Comparison of ENCODE assay signal across 13 cellular contexts in genomic region chr16:12502671-12503070, GRCh38.
"Had no signal": no experiment of that assay in that cellular context is flagged by ENCODE, and none has a peak within 500 bp of the region (broad histone marks: within the 10 kb centered on the region; RNA-seq: fewer than 3 reads in every experiment).

No MANE protein-coding gene starts in this region.

- H3K27ac Mint-ChIP-seq: activated CD8-positive, alpha-beta T cell treated with anti-CD3 and anti-CD28 coated beads, Interleukin-2, amount 10 ng/mL, durations not matched to agents 7 days and 5 days; stimulated activated naive CD8-positive, alpha-beta T cell treated with anti-CD3 and anti-CD28 coated beads, Interleukin-15, amount 100 ng/mL, for 72 hours had no signal

- H3K27me3 Mint-ChIP-seq: stimulated activated naive CD8-positive, alpha-beta T cell treated with anti-CD3 and anti-CD28 coated beads, Interleukin-15, amount 100 ng/mL, for 72 hours had no signal

- H3K9me3 Mint-ChIP-seq: neural crest cell; stimulated activated naive CD8-positive, alpha-beta T cell treated with anti-CD3 and anti-CD28 coated beads, Interleukin-15, amount 100 ng/mL, for 72 hours had no signal

- ATAC-seq: activated CD8-positive, alpha-beta T cell treated with anti-CD3 and anti-CD28 coated beads, Interleukin-2, amount 10 ng/mL, durations not matched to agents 7 days and 5 days; gastrocnemius medialis; stimulated activated naive CD8-positive, alpha-beta T cell treated with anti-CD3 and anti-CD28 coated beads, Interleukin-15, amount 100 ng/mL, for 72 hours had no signal

- H3K4me3 Mint-ChIP-seq: activated CD8-positive, alpha-beta T cell treated with anti-CD3 and anti-CD28 coated beads, Interleukin-2, amount 10 ng/mL, durations not matched to agents 7 days and 5 days; neural crest cell; stimulated activated naive CD8-positive, alpha-beta T cell treated with anti-CD3 and anti-CD28 coated beads, Interleukin-15, amount 100 ng/mL, for 72 hours had no signal

- DNase-seq: activated CD4-positive, alpha-beta T cell treated with anti-CD3 and anti-CD28 coated beads for 4 hours; activated CD8-positive, alpha-beta memory T cell treated with anti-CD3 and anti-CD28 coated beads, Interleukin-2, amount 50 U/mL, for 48 hours; activated CD8-positive, alpha-beta T cell treated with anti-CD3 and anti-CD28 coated beads, Interleukin-2, amount 10 ng/mL, durations not matched to agents 7 days and 5 days; activated naive CD4-positive, alpha-beta T cell; effector CD8-positive, alpha-beta T cell; gastrocnemius medialis; pancreas; stimulated activated CD4-positive, alpha-beta T cell treated with anti-CD3 and anti-CD28 coated beads, Interleukin-4, amount 100 ng/mL, for 4 hours; stimulated activated naive CD8-positive, alpha-beta T cell treated with anti-CD3 and anti-CD28 coated beads, Interleukin-15, amount 100 ng/mL, for 72 hours; T1000; testis; WERI-Rb-1 had no signal
